ENCODE assay signal across 1 cellular context in genomic region chr18:79898952-79899608, GRCh38.
TF ChIP-seq lines count a peak whose summit lies in the region.

No MANE protein-coding gene starts in this region.

TF ChIP-seq in K562, 482 proteins besides CTCF, POLR2A, EP300 and RAD21 (continued from another document):
- TF ChIP-seq HNRNPK (IDR thresholded peaks at IDR 0.05; ENCODE audit: low read depth, low read length, poor library complexity, severe bottlenecking) (no peak), ZBTB33 (CRISPR knock-in tag; IDR thresholded peaks at IDR 0.05) (peak; percentile 43; the same call in 1 of the 2 replicates)
